5 cellular contexts compared by ENCODE assay signal in the genomic region with DNA sequence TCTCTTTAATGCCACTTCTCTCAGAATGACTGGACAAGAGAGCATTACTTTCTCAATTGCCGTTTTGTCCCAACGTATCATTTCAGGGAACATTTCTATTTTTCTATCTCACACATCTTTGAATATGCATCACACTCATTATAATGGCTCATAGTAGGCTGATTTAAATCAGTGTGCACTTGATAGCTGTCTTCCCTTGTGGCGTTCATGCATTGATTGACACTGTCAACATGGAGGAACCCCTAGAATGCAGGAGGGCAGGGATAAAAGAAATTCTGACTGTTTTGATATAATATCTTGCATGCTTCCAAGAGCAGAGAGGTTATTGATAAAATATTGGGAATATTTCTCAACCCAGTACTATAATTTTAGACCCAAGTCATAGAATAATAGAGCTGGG.
"Had no signal": no experiment of that assay in that cellular context is flagged by ENCODE, and none has a peak within 500 bp of the region (broad histone marks: within the 10 kb centered on the region; RNA-seq: fewer than 3 reads in every experiment).

No MANE protein-coding gene starts in this region.

- DNase-seq: IMR-90, KBM-7, KG1 had no signal

- H3K27ac ChIP-seq: HL-60 had no signal

- H3K4me3 ChIP-seq: K562 had no signal
